ENCODE assay signal across 8 cellular contexts in the genomic region with DNA sequence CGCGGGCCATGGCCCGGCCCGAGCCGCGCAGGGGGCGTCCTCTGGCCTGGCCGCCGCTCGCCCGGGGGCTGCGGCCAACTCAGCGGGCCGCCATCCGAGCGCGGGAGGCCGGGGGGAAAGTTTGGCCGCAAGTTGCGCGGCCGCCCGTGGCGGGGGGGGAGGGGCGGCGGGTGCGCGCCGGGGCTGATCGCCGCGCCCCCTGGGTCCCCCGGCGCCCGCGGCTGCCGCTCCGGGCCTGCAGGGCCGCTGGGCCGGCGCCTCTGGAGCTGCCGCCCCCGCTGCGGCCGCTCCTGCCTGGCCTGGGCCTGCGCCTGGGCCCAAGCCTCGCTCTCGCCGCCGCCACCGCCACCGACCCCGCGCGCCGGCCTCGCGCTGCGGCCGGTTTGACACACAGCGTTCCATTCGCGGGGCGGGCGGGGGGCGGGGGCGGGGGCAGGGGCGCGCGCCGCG. TPM values are rescaled to one million over a fixed set of nuclear protein-coding genes. Genes with fewer than 3 reads are reported as not detected.
A peak's percentile ranks its signal among the peaks of the same experiment; 100 is the strongest.
DNase-seq lines count a peak whose midpoint lies in the region; FAIRE-seq and TF ChIP-seq lines count a peak whose summit lies in the region.

Gene NR2F6, minus strand, starts transcription at position 385 of the 450 bp plus-strand sequence. CDS start 699 bp downstream, outside the sequence.

- peak within 1 kb of the TSS; percentile 98 for H2AFZ ChIP-seq in MM.1S (ENCODE audit: low read length)

- H3K4me2 ChIP-seq in MM.1S (ENCODE audit: low read depth, low read length) = peak within 1 kb of the TSS; percentile 98

- peaks cover 7% of the 10 kb centered on the region; the same call in 1 of the 2 replicates for H3F3A ChIP-seq in MM.1S (ENCODE audit: insufficient read depth, low read length)

- 0% methylated on average over 72 of the region's 72 CpGs for WGBS in ectodermal cell, 2 experiments

- no peaks in the 10 kb centered on the region for H3K36me3 ChIP-seq in MM.1S (replicated peaks; ENCODE audit: insufficient read depth, low read length)
- no peaks in the 10 kb centered on the region for H3K36me3 ChIP-seq in ectodermal cell (ENCODE audit: control insufficient read depth, insufficient read depth, low read length)

- FAIRE-seq in GM19239 (lab: Jason Lieb, UNC) (no peak), HTR-8/SVneo (lab: Jason Lieb, UNC) (no peak)

- peaks cover 16% of the 10 kb centered on the region for H3K79me2 ChIP-seq in MM.1S (ENCODE audit: low read length)

- H3K4me3 ChIP-seq in MM.1S (ENCODE audit: low read length) (peak within 1 kb of the TSS; percentile 81), ectodermal cell (ENCODE audit: insufficient read depth, low read depth, low read length) (peak within 1 kb of the TSS; percentile 72)

- no peaks in the 10 kb centered on the region for H4K20me1 ChIP-seq in MM.1S (ENCODE audit: insufficient read depth, low read length)

- H3K9ac ChIP-seq in MM.1S (ENCODE audit: low read length) = peak within 1 kb of the TSS; percentile 64

- no peaks in the 10 kb centered on the region for H3K9me2 ChIP-seq in MM.1S (replicated peaks; ENCODE audit: insufficient read depth, low read length)

- H3K27me3 ChIP-seq in MM.1S (replicated peaks; ENCODE audit: insufficient read depth, low read length) (no peaks in the 10 kb centered on the region), ectodermal cell (ENCODE audit: control insufficient read depth, insufficient read depth, low read length, poor library complexity, severe bottlenecking) (no peaks in the 10 kb centered on the region)

- DNase-seq in GM19239 (ENCODE audit: insufficient read length, low spot score) = peak; percentile 93
- no peak for DNase-seq in MM.1S
- no peak for DNase-seq in mucosa of gallbladder (ENCODE audit: low spot score)
- no peak for DNase-seq in HTR-8/SVneo (ENCODE audit: insufficient read length, low spot score)
- no peak for DNase-seq in NCI-H2227 (lab: John Stamatoyannopoulos, UW; ENCODE audit: unreplicated experiment)
- no peak for DNase-seq in NCI-H1436 treated with DMSO at 0.1 percent for 48 hours (lab: John Stamatoyannopoulos, UW)
- DNase-seq in iPS-NIHi11 (ENCODE audit: low spot score) = no peak

- TF ChIP-seq CTCF in MM.1S (IDR thresholded peaks at IDR 0.05; ENCODE audit: low read length) = no peak

- peak within 1 kb of the TSS; percentile 27; the same call in 1 of the 2 replicates for H3K27ac ChIP-seq in MM.1S (ENCODE audit: low read length)
- H3K27ac ChIP-seq in ectodermal cell (ENCODE audit: insufficient read depth, low read depth, low read length, poor library complexity, severe bottlenecking) = peak within 1 kb of the TSS; percentile 89

- H3K4me1 ChIP-seq in MM.1S (ENCODE audit: low read length) = peaks cover 13% of the 10 kb centered on the region; the same call in 1 of the 2 replicates
- peaks cover 29% of the 10 kb centered on the region for H3K4me1 ChIP-seq in ectodermal cell (ENCODE audit: control insufficient read depth, insufficient read depth, low read length)

- H3K9me3 ChIP-seq in MM.1S (replicated peaks; ENCODE audit: insufficient read depth, low read length) (no peaks in the 10 kb centered on the region), ectodermal cell (ENCODE audit: control insufficient read depth, low read length) (no peaks in the 10 kb centered on the region)

RNA-seq across cellular contexts. Expression of gene NR2F6, which starts in this region (rescaled TPM):
- 32.8 TPM for polyA plus RNA-seq in ectodermal cell (2013, experiment 1 of 4)
- polyA plus RNA-seq in ectodermal cell (2013, experiment 2 of 4) = 35.5 TPM
- 38.3 TPM for polyA plus RNA-seq in ectodermal cell (2013, experiment 3 of 4)
- 36.2 TPM for polyA plus RNA-seq in ectodermal cell (2013, experiment 4 of 4)
- total RNA-seq in mucosa of gallbladder = 46.3 TPM
